In the genomic region with DNA sequence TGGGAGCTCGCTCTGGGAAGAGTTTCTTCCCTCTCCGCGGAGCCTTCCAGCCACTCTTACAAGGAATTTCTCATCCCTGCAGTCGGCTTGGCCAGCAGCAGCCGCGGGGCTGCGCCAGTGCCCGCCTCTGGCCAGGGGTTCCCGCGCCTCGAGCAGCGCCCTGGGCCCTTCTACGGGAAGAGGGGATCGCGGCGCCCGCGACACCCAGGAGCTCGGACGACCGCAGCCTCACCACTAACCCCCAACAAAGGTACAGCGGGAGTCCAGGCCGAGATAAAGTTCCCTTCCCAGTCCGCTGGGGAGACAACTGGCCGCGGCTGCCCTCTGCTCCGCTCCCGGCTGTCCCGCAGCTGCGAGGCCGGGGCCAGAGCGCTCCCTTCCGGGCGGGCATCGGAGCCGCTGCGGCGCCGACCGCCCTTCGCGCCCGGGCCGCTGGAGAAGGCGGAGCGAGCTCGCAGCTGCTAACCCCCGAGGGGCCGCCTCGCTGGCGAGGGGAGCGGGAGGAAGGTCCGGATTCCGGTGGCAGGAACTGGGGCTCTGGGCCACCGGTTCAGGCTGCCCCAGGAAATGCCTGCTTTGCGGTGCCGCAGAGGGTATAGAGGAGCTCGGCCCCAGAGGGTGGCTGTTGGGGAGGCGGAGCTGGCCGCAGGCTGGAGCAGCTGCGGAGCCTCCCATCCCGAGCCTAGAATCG, we compare ENCODE assay signal across 8 cellular contexts. TPM values are rescaled to one million over a fixed set of nuclear protein-coding genes. Genes with fewer than 3 reads are reported as not detected.
DNase-seq lines count a peak whose midpoint lies in the region; ATAC-seq and TF ChIP-seq lines count a peak whose summit lies in the region.

No MANE protein-coding gene starts in this region.

- H3K27me3 ChIP-seq in GM23248 (replicated peaks; ENCODE audit: insufficient read depth) (no peaks in the 10 kb centered on the region), SJCRH30 (no peaks in the 10 kb centered on the region)

- peaks cover 14% of the 10 kb centered on the region for H3K79me2 ChIP-seq in GM23248 (ENCODE audit: insufficient read depth)

- intact Hi-C loops in dendritic cell treated with granulocyte-macrophage colony-stimulating factor and Interleukin-4, amounts not matched to agents 40 ng/mL and 50 ng/mL, for 4 days (cut with micrococcal nuclease): loop anchor here (5.0 to 10.0 kb wide), 2 partner anchors 517 to 630 kb away; no protein-coding TSS in a partner anchor
- intact Hi-C loops in mucosa of descending colon (cut with DNase I, micrococcal nuclease): no loop called here

- ATAC-seq in mucosa of descending colon (peak; percentile 6), HG03469 (IDR thresholded peaks at IDR 0.05; ENCODE audit: unreplicated experiment) (no peak), GM21723 (IDR thresholded peaks at IDR 0.05; ENCODE audit: unreplicated experiment) (no peak)

- no peaks in the 10 kb centered on the region for H3K9me2 ChIP-seq in GM23248 (ENCODE audit: insufficient read depth)

- peaks cover 19% of the 10 kb centered on the region for H3K4me1 ChIP-seq in GM23248 (ENCODE audit: insufficient read depth)
- no peaks in the 10 kb centered on the region for H3K4me1 ChIP-seq in SJCRH30
- peaks cover 38% of the 10 kb centered on the region for H3K4me1 ChIP-seq in mucosa of descending colon (ENCODE audit: low read depth)

- H3K9ac ChIP-seq in GM23248: peak overlapping the region; percentile 80

- H3K36me3 Mint-ChIP-seq in dendritic cell treated with granulocyte-macrophage colony-stimulating factor and Interleukin-4, amounts not matched to agents 40 ng/mL and 50 ng/mL, for 4 days (ENCODE audit: low read depth): peaks cover 7% of the 10 kb centered on the region

- H3K9me3 Mint-ChIP-seq in dendritic cell treated with granulocyte-macrophage colony-stimulating factor and Interleukin-4, amounts not matched to agents 40 ng/mL and 50 ng/mL, for 4 days: no peaks in the 10 kb centered on the region

- peak overlapping the region; percentile 82 for H2AFZ ChIP-seq in GM23248

- H3K4me3 ChIP-seq in GM23248 (peak overlapping the region; percentile 74), SJCRH30 (peak overlapping the region; percentile 35), mucosa of descending colon (no peak overlapping the region)

- TF ChIP-seq CTCF in mucosa of descending colon (IDR thresholded peaks at IDR 0.05) (no peak), GM13976 (IDR thresholded peaks at IDR 0.05; ENCODE audit: borderline replicate concordance, control extremely low read depth, extremely low read depth, insufficient read depth, missing control alignments) (no peak)

- H3K27me3 Mint-ChIP-seq in dendritic cell treated with granulocyte-macrophage colony-stimulating factor and Interleukin-4, amounts not matched to agents 40 ng/mL and 50 ng/mL, for 4 days: peaks cover 72% of the 10 kb centered on the region

- in situ Hi-C loops in GM23248 (cut with MboI) (loop anchor here (10.0 kb wide), 2 partner anchors 703 to 963 kb away; no protein-coding TSS in a partner anchor), GM13976 (cut with MboI; ENCODE audit: low sequenced_read_pairs, unreplicated experiment) (no loop called here)

- H3K4me1 Mint-ChIP-seq in dendritic cell treated with granulocyte-macrophage colony-stimulating factor and Interleukin-4, amounts not matched to agents 40 ng/mL and 50 ng/mL, for 4 days (ENCODE audit: low read depth): peaks cover 37% of the 10 kb centered on the region

- H3K27ac Mint-ChIP-seq in dendritic cell treated with granulocyte-macrophage colony-stimulating factor and Interleukin-4, amounts not matched to agents 40 ng/mL and 50 ng/mL, for 4 days: no peak overlapping the region

- H3K27ac ChIP-seq in GM23248: peak overlapping the region; percentile 86
- H3K27ac ChIP-seq in SJCRH30: peak overlapping the region; percentile 18; the same call in 1 of the 2 replicates

- no peaks in the 10 kb centered on the region for H4K20me1 ChIP-seq in GM23248 (ENCODE audit: insufficient read depth)

- H3K36me3 ChIP-seq in GM23248 (ENCODE audit: low read depth) (no peaks in the 10 kb centered on the region), SJCRH30 (no peaks in the 10 kb centered on the region), mucosa of descending colon (ENCODE audit: low read depth) (no peaks in the 10 kb centered on the region)

- peak overlapping the region; percentile 71 for H3K4me3 Mint-ChIP-seq in dendritic cell treated with granulocyte-macrophage colony-stimulating factor and Interleukin-4, amounts not matched to agents 40 ng/mL and 50 ng/mL, for 4 days

- DNase-seq in GM23248: peak; percentile 90
- peak; percentile 76 to 80 for DNase-seq in SJCRH30
- DNase-seq in mucosa of descending colon: peak; percentile 35 to 59 (median 54)
- no peak for DNase-seq in GM13976 (ENCODE audit: low spot score)
- no peak for DNase-seq in globus pallidus (ENCODE audit: low spot score)

- WGBS in GM23248 (ENCODE audit: low coverage in 1 of 2, low lambda C conversion rate in 2 of 2, missing lambda C conversion rate in 2 of 2), 2 experiments: 1 to 2% methylated on average over 51 to 60 of the region's 63 CpGs

- H3K9me3 ChIP-seq in GM23248 (ENCODE audit: low read depth) (no peaks in the 10 kb centered on the region), SJCRH30 (replicated peaks) (no peaks in the 10 kb centered on the region), mucosa of descending colon (no peaks in the 10 kb centered on the region)

- H3F3A ChIP-seq in GM23248 (ENCODE audit: insufficient read depth): peaks cover 13% of the 10 kb centered on the region

- H3K4me2 ChIP-seq in GM23248 (ENCODE audit: unreplicated experiment): peak overlapping the region; percentile 96

RNA-seq across cellular contexts. Expression of a gene that starts 3.6 kb away (rescaled TPM):
- total RNA-seq in GM23248 (2014; rRNA removed; shearing (Covaris generic)): 41.9 and 45.5 TPM in 2 replicates
- 37.6 and 40.1 TPM in 2 replicates for polyA plus RNA-seq in GM23248 (2016; fragmentation: Nextera tagmentation; extraction: Ambion mirVana)
- 41.5 and 44.8 TPM in 2 replicates for total RNA-seq in SJCRH30 (2014; rRNA removed; shearing (Covaris generic))
- 1 to 10 TPM; 1.4 to 1.6 (median 1.5) TPM for total RNA-seq in mucosa of descending colon

Comparison
In these comparisons a context has a peak if more than half of its experiments do, and no peak if none do; other contexts are left out.
1. DNase-seq: peak in GM23248 (single experiment), SJCRH30 (2 of 2) and mucosa of descending colon (3 of 3); none in GM13976 (single experiment) and globus pallidus (single experiment).
2. RNA of a gene that starts 3.6 kb away (total RNA-seq): 41.5 to 44.8 TPM in SJCRH30 and 41.9 to 45.5 TPM in GM23248; 1.4 to 1.6 TPM in mucosa of descending colon; every median in the first group is over 10 times any median in the second.